In the genomic region with DNA sequence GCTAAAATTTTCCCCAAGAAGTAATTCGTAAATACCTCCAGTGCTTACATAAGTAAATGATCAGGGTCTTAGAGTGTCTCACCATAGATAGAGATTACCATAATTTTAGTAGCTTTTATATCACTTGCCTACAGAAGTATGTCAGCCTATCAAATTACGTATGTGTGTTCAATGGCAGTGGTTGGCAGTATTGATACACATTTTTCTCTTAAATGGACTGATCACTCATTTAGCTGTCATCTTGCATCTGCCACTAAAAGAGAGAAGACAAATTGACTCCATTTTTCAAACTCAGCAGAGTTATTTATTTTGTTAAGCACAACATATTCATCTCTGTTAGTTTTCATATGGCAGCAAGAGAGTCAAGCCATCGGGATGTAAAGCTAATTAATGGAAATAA, we compare ENCODE assay signal across 11 cellular contexts.
"Had no signal": no experiment of that assay in that cellular context is flagged by ENCODE, and none has a peak within 500 bp of the region (broad histone marks: within the 10 kb centered on the region; RNA-seq: fewer than 3 reads in every experiment).

No MANE protein-coding gene starts in this region.

- H2AFZ ChIP-seq: GM23248, GM23338 had no signal

- H3K4me3 ChIP-seq: GM23248, GM23338, HAP-1 had no signal

- H3K27ac ChIP-seq: GM23248 had no signal

- H3K4me2 ChIP-seq: GM23338 had no signal

- H3K9me3 ChIP-seq: HAP-1 had no signal

- DNase-seq: GM23248, GOT3, H7, H9, HCEC 1CT, HFFc6 had no signal

- H3K36me3 ChIP-seq: HAP-1 had no signal

- ATAC-seq: GM23338, HCT116 had no signal

- H3K9ac ChIP-seq: GM23248 had no signal

- FAIRE-seq: H1, H54 had no signal
